In genomic region chr4:156803056-156803455, GRCh38 we compare ENCODE assay signal across 34 cellular contexts.
DNase-seq lines count a peak whose midpoint lies in the region; ATAC-seq and TF ChIP-seq lines count a peak whose summit lies in the region.
"Had no signal": no experiment of that assay in that cellular context is flagged by ENCODE, and none has a peak within 500 bp of the region (broad histone marks: within the 10 kb centered on the region; RNA-seq: fewer than 3 reads in every experiment).

No MANE protein-coding gene starts in this region.

- DNase-seq in GM23248: peak; percentile 73
- peak; percentile 26 to 66 for DNase-seq in fibroblast of lung (ENCODE audit: low read depth in 2 of 2)
- no peak for DNase-seq in GM23338 (ENCODE audit: low spot score)
- no peak for DNase-seq in DMS 273 treated with DMSO at 0.1 percent for 48 hours (lab: John Stamatoyannopoulos, UW)
- DNase-seq in germinal center (ENCODE audit: low spot score): no peak
- no peak for DNase-seq in hepatocyte (ENCODE audit: low spot score)
- DNase-seq: activated CD4-positive, alpha-beta T cell treated with anti-CD3 and anti-CD28 coated beads, Interleukin-2, amount 50 U/mL, for 48 hours; activated CD4-positive, CD25-positive, alpha-beta regulatory T cell; activated CD8-positive, alpha-beta memory T cell treated with anti-CD3 and anti-CD28 coated beads, Interleukin-2, amount 50 U/mL, for 4 hours; body of pancreas; CD8-positive, alpha-beta memory T cell; colonic mucosa; effector memory CD8-positive, alpha-beta T cell; kidney glomerular epithelial cell; lower lobe of right lung; MG63; mucosa of descending colon; NCI-H1417; NCI-H2081; NCI-H226; NCI-H774; nephron progenitor cell; posterior cingulate gyrus; SHP77; stimulated activated CD4-positive, alpha-beta T cell treated with anti-CD3 and anti-CD28 coated beads, Interleukin-15, amount 100 ng/mL, for 24 hours; stimulated activated naive CD8-positive, alpha-beta T cell treated with anti-CD3 and anti-CD28 coated beads, Interleukin-15, amount 100 ng/mL, for 72 hours; SW 1271 had no signal

- no peaks in the 10 kb centered on the region for H3K27me3 Mint-ChIP-seq in GM23338 (ENCODE audit: insufficient read depth, low read depth, poor library complexity)
- H3K27me3 Mint-ChIP-seq: activated naive CD8-positive, alpha-beta T cell; B cell; CD8-positive, alpha-beta memory T cell; effector memory CD8-positive, alpha-beta T cell; stimulated activated naive CD8-positive, alpha-beta T cell treated with anti-CD3 and anti-CD28 coated beads, Interleukin-15, amount 100 ng/mL, for 72 hours had no signal

- H3K9me3 Mint-ChIP-seq in GM23338: no peaks in the 10 kb centered on the region
- H3K9me3 Mint-ChIP-seq: activated T-helper 2 cell treated with anti-CD3 and anti-CD28 coated beads, Interferon-gamma antibody, Interleukin-2, Interleukin-4, amounts not matched to agents 10 μg/mL and 5 μg/mL and 100 μg/mL, durations not matched to agents 14 hours and 24 hours and 36 hours; nephron progenitor cell; stimulated activated naive CD8-positive, alpha-beta T cell treated with anti-CD3 and anti-CD28 coated beads, Interleukin-15, amount 100 ng/mL, for 72 hours had no signal

- in situ Hi-C loops in GM23248 (cut with MboI): no loop called here

- H3K4me1 Mint-ChIP-seq in GM23338: peaks cover 4% of the 10 kb centered on the region; the same call in 2 of the 3 replicates
- H3K4me1 Mint-ChIP-seq: B cell; CD8-positive, alpha-beta memory T cell; stimulated activated naive CD8-positive, alpha-beta T cell treated with anti-CD3 and anti-CD28 coated beads, Interleukin-15, amount 100 ng/mL, for 72 hours had no signal

- H3K36me3 Mint-ChIP-seq in GM23338 (ENCODE audit: low read depth): no peaks in the 10 kb centered on the region
- H3K36me3 Mint-ChIP-seq: activated naive CD8-positive, alpha-beta T cell; CD8-positive, alpha-beta memory T cell had no signal

- H3K4me3 ChIP-seq in GM23248 (no peak overlapping the region), fibroblast of lung (replicated peaks in 1 of 4; ENCODE audit: control extremely low read depth in 1 of 4, insufficient read depth in 1 of 4, low read depth in 3 of 4, low read length in 4 of 4) (no peak overlapping the region), GM23338 (no peak overlapping the region), hepatocyte (no peak overlapping the region)
- H3K4me3 ChIP-seq: body of pancreas, colonic mucosa, lower lobe of right lung, MG63, mucosa of descending colon, tibial nerve had no signal

- no peaks in the 10 kb centered on the region for H3K9me3 ChIP-seq in GM23248 (ENCODE audit: low read depth)
- H3K9me3 ChIP-seq in fibroblast of lung (ENCODE audit: control insufficient read depth, insufficient read depth, low read depth, low read length): no peaks in the 10 kb centered on the region
- no peaks in the 10 kb centered on the region for H3K9me3 ChIP-seq in hepatocyte (ENCODE audit: low read depth)
- H3K9me3 ChIP-seq: body of pancreas, colonic mucosa, lower lobe of right lung, MG63, mucosa of descending colon, tibial nerve had no signal

- H3K9ac ChIP-seq in GM23248: 0 out of 2 replicates have a peak overlapping the region, but pooled peaks have one; percentile 19
- no peak overlapping the region for H3K9ac ChIP-seq in fibroblast of lung (ENCODE audit: insufficient read depth, low read length)

- H3K9me2 ChIP-seq in GM23248 (ENCODE audit: insufficient read depth): no peaks in the 10 kb centered on the region; the same call in 1 of the 2 replicates
- no peaks in the 10 kb centered on the region for H3K9me2 ChIP-seq in GM23338 (ENCODE audit: insufficient read depth)
- H3K9me2 ChIP-seq in hepatocyte (replicated peaks; ENCODE audit: insufficient read depth): no peaks in the 10 kb centered on the region

- no peaks in the 10 kb centered on the region for H3K36me3 ChIP-seq in GM23248 (ENCODE audit: low read depth)
- no peaks in the 10 kb centered on the region for H3K36me3 ChIP-seq in fibroblast of lung (ENCODE audit: control insufficient read depth, insufficient read depth, low read length)
- no peaks in the 10 kb centered on the region for H3K36me3 ChIP-seq in GM23338 (ENCODE audit: insufficient read depth)
- H3K36me3 ChIP-seq in hepatocyte (replicated peaks; ENCODE audit: insufficient read depth, low read depth): no peaks in the 10 kb centered on the region
- H3K36me3 ChIP-seq: colonic mucosa, lower lobe of right lung, tibial nerve had no signal

- H3K27ac ChIP-seq in GM23248: peak overlapping the region; percentile 60
- no peak overlapping the region for H3K27ac ChIP-seq in fibroblast of lung (ENCODE audit: insufficient read depth, low read length)
- H3K27ac ChIP-seq in GM23338 (ENCODE audit: low read depth): no peak overlapping the region
- no peak overlapping the region for H3K27ac ChIP-seq in hepatocyte
- H3K27ac ChIP-seq: body of pancreas, colonic mucosa, lower lobe of right lung, tibial nerve had no signal

- no peaks in the 10 kb centered on the region for H4K20me1 ChIP-seq in GM23248 (ENCODE audit: insufficient read depth)
- H4K20me1 ChIP-seq in fibroblast of lung (ENCODE audit: control insufficient read depth, extremely low read depth, insufficient read depth, low read length): no peaks in the 10 kb centered on the region
- H4K20me1 ChIP-seq in GM23338 (replicated peaks; ENCODE audit: insufficient read depth): no peaks in the 10 kb centered on the region
- H4K20me1 ChIP-seq in hepatocyte (ENCODE audit: insufficient read depth, poor library complexity, severe bottlenecking): no peaks in the 10 kb centered on the region

- H3K27ac Mint-ChIP-seq in GM23338: no peak overlapping the region
- H3K27ac Mint-ChIP-seq: activated naive CD8-positive, alpha-beta T cell; activated T-helper 2 cell treated with anti-CD3 and anti-CD28 coated beads, Interferon-gamma antibody, Interleukin-2, Interleukin-4, amounts not matched to agents 10 μg/mL and 5 μg/mL and 100 μg/mL, durations not matched to agents 14 hours and 24 hours and 36 hours; B cell; CD8-positive, alpha-beta memory T cell; effector memory CD8-positive, alpha-beta T cell; nephron progenitor cell; stimulated activated naive CD8-positive, alpha-beta T cell treated with anti-CD3 and anti-CD28 coated beads, Interleukin-15, amount 100 ng/mL, for 72 hours had no signal

- ATAC-seq in SK-N-SH treated with all-trans-retinoic acid at 6 μM for 48 hours (peak; percentile 15), GM23338 (no peak)
- ATAC-seq: body of pancreas; effector memory CD8-positive, alpha-beta T cell; esophagus mucosa; lower lobe of right lung; mucosa of descending colon; sciatic nerve; stimulated activated naive CD8-positive, alpha-beta T cell treated with anti-CD3 and anti-CD28 coated beads, Interleukin-15, amount 100 ng/mL, for 72 hours had no signal

- WGBS in GM23248 (ENCODE audit: low coverage in 1 of 2, low lambda C conversion rate in 2 of 2, missing lambda C conversion rate in 2 of 2), 2 experiments: 42 to 43% methylated on average over 2 of the region's 2 CpGs
- 90% methylated on average over 2 of the region's 2 CpGs for WGBS in hepatocyte (ENCODE audit: low lambda C conversion rate, missing lambda C conversion rate)

- TF ChIP-seq CTCF in fibroblast of lung (conservative IDR thresholded peaks at IDR 0.05 in 1 of 2, IDR thresholded peaks at IDR 0.05 in 1 of 2; ENCODE audit: low read depth in 1 of 2, low read length in 2 of 2) (no peak), GM23338 (conservative IDR thresholded peaks at IDR 0.05; ENCODE audit: low read depth in 2 of 2) (no peak), hepatocyte (IDR thresholded peaks at IDR 0.05; ENCODE audit: poor library complexity) (no peak)

- H2AFZ ChIP-seq in GM23248 (no peak overlapping the region), fibroblast of lung (ENCODE audit: low read length) (no peak overlapping the region), GM23338 (no peak overlapping the region), hepatocyte (no peak overlapping the region)

- H3K79me2 ChIP-seq in GM23248 (ENCODE audit: insufficient read depth) (peaks cover 17% of the 10 kb centered on the region; the same call in 1 of the 2 replicates), fibroblast of lung (ENCODE audit: control insufficient read depth, insufficient read depth, low read length) (no peaks in the 10 kb centered on the region), GM23338 (replicated peaks; ENCODE audit: insufficient read depth) (no peaks in the 10 kb centered on the region), hepatocyte (no peaks in the 10 kb centered on the region)

- H3K4me2 ChIP-seq in GM23248 (ENCODE audit: unreplicated experiment) (peak overlapping the region; percentile 79), fibroblast of lung (ENCODE audit: extremely low read depth, insufficient read depth, low read length) (no peak overlapping the region), GM23338 (no peak overlapping the region), hepatocyte (no peak overlapping the region)

- H3F3A ChIP-seq in GM23248 (ENCODE audit: insufficient read depth): peaks cover 45% of the 10 kb centered on the region
- H3F3A ChIP-seq in GM23338 (replicated peaks; ENCODE audit: low read depth): no peaks in the 10 kb centered on the region

- no peaks in the 10 kb centered on the region for H3K27me3 ChIP-seq in GM23248 (replicated peaks; ENCODE audit: insufficient read depth)
- H3K27me3 ChIP-seq in fibroblast of lung (ENCODE audit: control insufficient read depth, insufficient read depth, low read length): no peaks in the 10 kb centered on the region
- no peaks in the 10 kb centered on the region for H3K27me3 ChIP-seq in GM23338 (ENCODE audit: insufficient read depth)
- H3K27me3 ChIP-seq in hepatocyte: no peaks in the 10 kb centered on the region
- H3K27me3 ChIP-seq: body of pancreas, colonic mucosa, MG63, tibial nerve had no signal

- no peak overlapping the region for H3K4me3 Mint-ChIP-seq in GM23338
- H3K4me3 Mint-ChIP-seq: activated naive CD8-positive, alpha-beta T cell; B cell; CD8-positive, alpha-beta memory T cell; effector memory CD8-positive, alpha-beta T cell; nephron progenitor cell; stimulated activated naive CD8-positive, alpha-beta T cell treated with anti-CD3 and anti-CD28 coated beads, Interleukin-15, amount 100 ng/mL, for 72 hours had no signal

- H3K4me1 ChIP-seq in GM23248 (ENCODE audit: insufficient read depth) (peaks cover 42% of the 10 kb centered on the region), fibroblast of lung (ENCODE audit: control insufficient read depth, extremely low read depth, insufficient read depth, low read length) (peaks cover 3% of the 10 kb centered on the region), GM23338 (ENCODE audit: insufficient read depth) (no peaks in the 10 kb centered on the region), hepatocyte (ENCODE audit: insufficient read depth) (no peaks in the 10 kb centered on the region)
- H3K4me1 ChIP-seq: body of pancreas, colonic mucosa, lower lobe of right lung, tibial nerve had no signal

TF ChIP-seq in SK-N-SH treated with all-trans-retinoic acid at 6 μM for 48 hours, 23 proteins besides CTCF, POLR2A, EP300 and RAD21 (continues in another document):
- TF ChIP-seq ISL1 (CRISPR knock-in tag; IDR thresholded peaks at IDR 0.05): no peak
- no peak for TF ChIP-seq ZFP30 (CRISPR knock-in tag; IDR thresholded peaks at IDR 0.05)
- no peak for TF ChIP-seq OSR1 (CRISPR knock-in tag; IDR thresholded peaks at IDR 0.05)
- no peak for TF ChIP-seq CSDC2 (CRISPR knock-in tag; IDR thresholded peaks at IDR 0.05)

TF ChIP-seq in GM23338, 12 proteins besides CTCF, POLR2A, EP300 and RAD21 (continues in another document):
- TF ChIP-seq NANOG (IDR thresholded peaks at IDR 0.05; ENCODE audit: borderline replicate concordance) (no peak), STAT1 (IDR thresholded peaks at IDR 0.05; ENCODE audit: unreplicated experiment) (no peak)

Comparison
In these comparisons a context has a peak if more than half of its experiments do, and no peak if none do; other contexts are left out.
1. DNase-seq: peak in GM23248 (single experiment) and fibroblast of lung (2 of 2); none in GM23338 (single experiment), DMS 273 treated with DMSO at 0.1 percent for 48 hours (single experiment), germinal center (single experiment) and hepatocyte (single experiment).